In the genomic region with DNA sequence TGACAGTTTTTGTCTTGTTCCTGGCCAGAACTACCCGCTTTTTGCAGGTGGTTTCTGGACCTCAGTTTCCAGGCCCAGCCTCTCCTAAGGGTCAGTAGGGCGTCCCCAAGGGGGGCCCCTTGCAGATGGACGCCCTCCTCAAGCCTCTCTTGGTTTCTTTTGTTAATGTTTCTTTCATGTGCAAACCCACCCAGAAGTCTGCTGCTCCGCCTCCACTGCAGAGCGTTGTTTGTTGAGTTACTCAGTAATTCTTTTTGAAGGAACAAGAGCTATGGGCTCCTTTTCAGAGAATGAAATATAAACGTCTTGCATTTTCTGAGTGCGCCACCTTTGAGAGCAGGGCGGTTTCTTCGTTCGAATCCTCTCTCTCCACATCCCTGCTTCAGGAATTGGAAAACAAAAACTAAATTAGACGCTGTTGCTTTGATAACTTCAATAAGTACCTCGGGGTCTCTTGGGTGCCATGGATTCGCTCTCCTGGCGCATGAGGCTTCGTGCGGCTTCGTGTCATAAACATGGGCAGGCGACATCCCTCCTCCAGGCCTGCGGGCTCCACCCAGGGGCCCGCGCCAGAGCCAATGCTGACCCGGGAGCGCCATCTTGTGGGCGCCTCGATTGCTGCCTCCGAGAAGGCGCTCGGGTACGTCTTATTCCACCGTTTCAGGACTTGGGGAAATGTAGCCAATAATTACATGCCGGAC, we compare ENCODE assay signal across 8 cellular contexts. TPM values are rescaled to one million over a fixed set of nuclear protein-coding genes. Genes with fewer than 3 reads are reported as not detected.
DNase-seq lines count a peak whose midpoint lies in the region; ATAC-seq and TF ChIP-seq lines count a peak whose summit lies in the region.

No MANE protein-coding gene starts in this region.

- H3K36me3 ChIP-seq in hepatocyte (replicated peaks; ENCODE audit: insufficient read depth, low read depth) (no peaks in the 10 kb centered on the region), sigmoid colon (no peaks in the 10 kb centered on the region)

- H3K9me2 ChIP-seq in hepatocyte (replicated peaks; ENCODE audit: insufficient read depth), result no peaks in the 10 kb centered on the region

- H2AFZ ChIP-seq in hepatocyte, result peak overlapping the region; percentile 57

- H3K27me3 ChIP-seq in hepatocyte, result no peaks in the 10 kb centered on the region
- no peaks in the 10 kb centered on the region for H3K27me3 ChIP-seq in sigmoid colon

- TF ChIP-seq POLR2A in sigmoid colon (IDR thresholded peaks at IDR 0.05), result no peak

- H3K9me3 ChIP-seq in hepatocyte (ENCODE audit: low read depth), result no peaks in the 10 kb centered on the region
- no peaks in the 10 kb centered on the region for H3K9me3 ChIP-seq in sigmoid colon

- intact Hi-C loops in sigmoid colon (cut with DNase I), result loop anchor here (10.0 kb wide), 2 partner anchors 230 to 510 kb away; a partner anchor contains a TSS

- no peak overlapping the region for H3K4me3 ChIP-seq in hepatocyte
- H3K4me3 ChIP-seq in sigmoid colon, result no peak overlapping the region

- POLR2A ChIA-PET in GM10248 (lab: Yijun Ruan, JAX), result no interaction called here

- H3K4me2 ChIP-seq in hepatocyte, result peak overlapping the region; percentile 61

- no peak for TF ChIP-seq EP300 in sigmoid colon (IDR thresholded peaks at IDR 0.05)

- no peak overlapping the region for H3K27ac ChIP-seq in hepatocyte
- H3K27ac ChIP-seq in sigmoid colon, result no peak overlapping the region

- TF ChIP-seq CTCF in GM10248 (IDR thresholded peaks at IDR 0.05; ENCODE audit: control extremely low read depth, extremely low read depth, low read depth, missing control alignments) (peak; percentile 93), hepatocyte (IDR thresholded peaks at IDR 0.05; ENCODE audit: poor library complexity) (peak; percentile 96), sigmoid colon (IDR thresholded peaks at IDR 0.05) (peak; percentile 49 to 84 (median 58))

- peak; percentile 92 for ATAC-seq in HG02610 (IDR thresholded peaks at IDR 0.05; ENCODE audit: unreplicated experiment)

- H3K4me1 ChIP-seq in hepatocyte (ENCODE audit: insufficient read depth) (no peaks in the 10 kb centered on the region), sigmoid colon (peaks cover 0 to 10% (median 7%) of the 10 kb centered on the region in 4 donors)

- WGBS in hepatocyte (ENCODE audit: low lambda C conversion rate, missing lambda C conversion rate), result 30% methylated on average over 31 of the region's 31 CpGs
- WGBS in sigmoid colon, 2 donors, result 27 to 29% methylated on average over 31 of the region's 31 CpGs

- no peaks in the 10 kb centered on the region for H4K20me1 ChIP-seq in hepatocyte (ENCODE audit: insufficient read depth, poor library complexity, severe bottlenecking)

- no peaks in the 10 kb centered on the region for H3K79me2 ChIP-seq in hepatocyte

- CTCF ChIA-PET in GM10248 (lab: Yijun Ruan, JAX), result interaction anchor here (0.8 to 4.7 kb wide), 20 partner anchors 8 to 507 kb away, joined by 3 to 41 read pairs (median 4); no protein-coding TSS in a partner anchor

- DNase-seq in GM10248 (ENCODE audit: extremely low spot score), result peak; percentile 91
- DNase-seq in NCI-H128 (lab: John Stamatoyannopoulos, UW; ENCODE audit: unreplicated experiment), result peak; percentile 34
- peak; percentile 40 for DNase-seq in T-helper 22 cell (ENCODE audit: low read depth)
- peak in 57 of 58 donors; percentile 5 to 87 (median 63) for DNase-seq in anterior cingulate cortex (lab: John Stamatoyannopoulos, UW)
- DNase-seq in hepatocyte (ENCODE audit: low spot score), result peak; percentile 88
- DNase-seq in sigmoid colon, result peak; percentile 85
- no peak for DNase-seq in NCI-H1930 (lab: John Stamatoyannopoulos, UW)

RNA-seq across cellular contexts. Expression of a gene that starts 38.3 kb away (rescaled TPM):
- total RNA-seq in hepatocyte (5.0 and 5.5 TPM in 2 replicates), sigmoid colon (10 to 100 TPM in 1 of 4 donors, 1 to 10 TPM in 3; 2.9 to 11.1 (median 7.2) TPM)
- polyA plus RNA-seq in hepatocyte (5.3 and 7.8 TPM in 2 replicates), sigmoid colon (1 to 10 TPM in 2 of 3 donors, under 1 TPM in 1; 0.96 to 6.0 (median 2.4) TPM)

Comparison
In these comparisons a context has a peak if more than half of its experiments do, and no peak if none do; other contexts are left out.
1. DNase-seq: peak in GM10248 (single experiment), NCI-H128 (single experiment), T-helper 22 cell (single experiment), anterior cingulate cortex (57 of 58), hepatocyte (single experiment) and sigmoid colon (single experiment); none in NCI-H1930 (0 of 2).
2. Peak in every context shown above with its lines, with median percentiles within 50 percentile points of each other: CTCF ChIP-seq.